ENCODE assay signal across 8 cellular contexts in the genomic region with DNA sequence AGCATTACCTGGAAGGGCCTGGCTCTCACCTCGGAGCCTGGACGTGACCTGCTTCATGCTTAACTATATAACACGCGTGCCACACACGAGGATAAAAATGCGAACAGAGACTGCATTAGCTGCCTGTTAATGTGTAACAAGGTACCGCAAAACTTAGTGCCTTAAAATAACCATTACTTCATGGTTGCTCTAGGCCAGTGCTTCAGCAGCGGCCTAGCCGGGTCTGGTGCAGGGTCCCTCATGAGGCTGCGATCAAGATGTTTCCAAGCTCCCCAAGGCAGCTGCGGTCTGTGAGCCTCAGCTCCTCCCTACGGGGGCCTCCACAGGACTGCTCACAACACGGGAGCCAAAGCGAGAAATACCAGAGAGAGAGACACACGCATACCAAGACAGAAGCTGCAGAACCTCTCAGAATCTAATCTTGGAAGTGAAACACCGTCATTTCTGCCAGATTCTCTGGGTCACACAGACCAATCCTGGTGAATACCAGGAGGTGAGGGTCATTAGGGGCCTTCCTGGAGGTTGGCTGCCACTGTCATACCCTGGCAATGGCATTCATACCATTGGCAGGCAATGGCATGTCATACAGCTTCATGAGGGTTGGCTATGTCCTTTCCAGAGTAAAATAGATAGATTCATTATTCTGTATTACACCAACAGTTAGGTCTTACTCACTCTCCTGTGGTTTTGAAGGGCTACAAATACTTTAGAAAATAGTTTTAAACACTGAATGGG.
DNase-seq lines count a peak whose midpoint lies in the region; ATAC-seq and TF ChIP-seq lines count a peak whose summit lies in the region.

No MANE protein-coding gene starts in this region.

- peak overlapping the region; percentile 15 for H3K4me3 ChIP-seq in coronary artery
- H3K4me3 ChIP-seq in HAP-1: no peak overlapping the region

- DNase-seq in coronary artery (ENCODE audit: low spot score) (no peak), non-pigmented ciliary epithelial cell (ENCODE audit: low read depth) (peak; percentile 37), epidermal melanocyte (ENCODE audit: insufficient read length, low spot score) (no peak), ecto neural progenitor cell (ENCODE audit: low spot score) (no peak), HAP-1 (ENCODE audit: low spot score in 2 of 2) (no peak)

- H3K27me3 ChIP-seq in HAP-1 (ENCODE audit: low read depth): no peaks in the 10 kb centered on the region

- H3K4me1 ChIP-seq in HAP-1: no peaks in the 10 kb centered on the region

- ATAC-seq in GM18520 (IDR thresholded peaks at IDR 0.05; ENCODE audit: unreplicated experiment): peak; percentile 39
- peak; percentile 47 for ATAC-seq in HG03108 (IDR thresholded peaks at IDR 0.05; ENCODE audit: unreplicated experiment)
- no peak for ATAC-seq in GM19397 (IDR thresholded peaks at IDR 0.05; ENCODE audit: unreplicated experiment)

- TF ChIP-seq CTCF in coronary artery (IDR thresholded peaks at IDR 0.05): no peak

- no peaks in the 10 kb centered on the region; the same call in 1 of the 2 replicates for H3K36me3 ChIP-seq in HAP-1 (replicated peaks)

- in situ Hi-C loops in HAP-1 (cut with MboI; ENCODE audit: low sequenced_read_pairs): no loop called here

- peak overlapping the region; percentile 76 to 92 for H3K27ac ChIP-seq in coronary artery

- H3K9me3 ChIP-seq in HAP-1: no peaks in the 10 kb centered on the region; the same call in 1 of the 2 replicates
